In the genomic region with DNA sequence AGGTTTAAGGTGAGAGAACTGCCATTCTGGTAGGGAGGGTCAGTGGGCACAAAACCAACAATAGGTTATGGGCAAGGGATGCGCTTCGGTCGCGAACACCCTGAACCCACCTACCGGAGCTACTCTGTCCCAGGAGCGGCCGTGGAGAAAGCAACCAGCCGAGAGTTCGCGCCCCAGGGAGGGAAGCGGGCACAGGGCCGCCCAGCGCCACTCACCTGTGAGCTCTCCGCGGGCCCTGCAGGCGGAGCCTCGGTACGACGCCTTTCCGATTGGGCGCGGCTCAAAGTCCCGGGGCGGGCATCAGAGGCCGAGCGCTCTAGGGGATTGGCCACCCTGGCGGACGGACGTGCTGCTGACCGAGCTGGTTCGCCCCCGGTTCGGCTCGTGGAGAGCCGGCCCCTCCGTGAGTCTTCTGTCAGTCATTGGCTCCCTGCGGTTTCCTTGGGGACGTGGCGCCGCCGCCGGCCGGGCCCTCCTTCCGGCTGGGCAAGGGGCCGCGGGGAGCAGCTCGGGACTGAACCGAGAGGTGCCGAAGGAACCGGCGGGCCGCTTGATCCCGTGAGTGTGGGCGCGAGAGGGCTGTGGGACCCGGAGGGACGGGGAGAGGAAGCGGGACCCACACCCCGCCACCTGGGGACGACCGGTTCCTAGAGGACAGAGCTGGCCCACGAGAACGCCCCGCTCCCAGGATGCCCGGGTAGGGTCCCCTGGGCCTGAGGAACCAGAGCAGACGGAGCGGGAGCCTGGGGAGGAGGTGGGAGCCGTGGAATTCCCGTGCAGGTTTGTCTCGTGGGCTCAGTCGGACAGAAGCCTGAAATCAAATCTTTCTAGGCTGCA, we compare ENCODE assay signal across 8 cellular contexts. TPM values are rescaled to one million over a fixed set of nuclear protein-coding genes. Genes with fewer than 3 reads are reported as not detected.
DNase-seq lines count a peak whose midpoint lies in the region; ATAC-seq, FAIRE-seq and TF ChIP-seq lines count a peak whose summit lies in the region.

A gene with protein sequence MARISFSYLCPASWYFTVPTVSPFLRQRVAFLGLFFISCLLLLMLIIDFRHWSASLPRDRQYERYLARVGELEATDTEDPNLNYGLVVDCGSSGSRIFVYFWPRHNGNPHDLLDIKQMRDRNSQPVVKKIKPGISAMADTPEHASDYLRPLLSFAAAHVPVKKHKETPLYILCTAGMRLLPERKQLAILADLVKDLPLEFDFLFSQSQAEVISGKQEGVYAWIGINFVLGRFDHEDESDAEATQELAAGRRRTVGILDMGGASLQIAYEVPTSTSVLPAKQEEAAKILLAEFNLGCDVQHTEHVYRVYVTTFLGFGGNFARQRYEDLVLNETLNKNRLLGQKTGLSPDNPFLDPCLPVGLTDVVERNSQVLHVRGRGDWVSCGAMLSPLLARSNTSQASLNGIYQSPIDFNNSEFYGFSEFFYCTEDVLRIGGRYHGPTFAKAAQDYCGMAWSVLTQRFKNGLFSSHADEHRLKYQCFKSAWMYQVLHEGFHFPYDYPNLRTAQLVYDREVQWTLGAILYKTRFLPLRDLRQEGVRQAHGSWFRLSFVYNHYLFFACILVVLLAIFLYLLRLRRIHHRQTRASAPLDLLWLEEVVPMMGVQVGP (plus strand): TSS at position 479 of the 837 bp plus-strand sequence. CDS start 448 bp downstream, outside the sequence.

- H3K79me2 ChIP-seq in Loucy (ENCODE audit: insufficient read depth, low read length): no peaks in the 10 kb centered on the region

- H3K27me3 ChIP-seq in Loucy (ENCODE audit: insufficient read depth, low read length, poor library complexity, severe bottlenecking) (peaks cover 3% of the 10 kb centered on the region), RWPE2 (ENCODE audit: insufficient read depth, poor library complexity, severe bottlenecking) (no peaks in the 10 kb centered on the region)

- peak within 1 kb of the TSS; percentile 88 for H3K4me2 ChIP-seq in Loucy (ENCODE audit: low read depth, low read length, poor library complexity, severe bottlenecking)

- no peaks in the 10 kb centered on the region for H3K9me2 ChIP-seq in Loucy (replicated peaks; ENCODE audit: low read depth, low read length)

- H3K4me1 ChIP-seq in Loucy (ENCODE audit: insufficient read depth, low read length, poor library complexity, severe bottlenecking): peaks cover 23% of the 10 kb centered on the region
- H3K4me1 ChIP-seq in RWPE2 (ENCODE audit: insufficient read depth, poor library complexity, severe bottlenecking): peaks cover 68% of the 10 kb centered on the region

- H3K9me3 ChIP-seq in Loucy (ENCODE audit: insufficient read depth, low read depth, low read length) (no peaks in the 10 kb centered on the region), RWPE2 (ENCODE audit: severe bottlenecking) (no peaks in the 10 kb centered on the region)

- peak; percentile 90 for ATAC-seq in RWPE2 (ENCODE audit: low read depth)
- ATAC-seq in stimulated activated naive CD8-positive, alpha-beta T cell treated with anti-CD3 and anti-CD28 coated beads, Interleukin-15, Interleukin-2, amounts not matched to agents 100 U/mL and 50 U/mL, for 24 hours: peak; percentile 100

- H3F3A ChIP-seq in Loucy (ENCODE audit: low read depth): peaks cover 5% of the 10 kb centered on the region; the same call in 1 of the 2 replicates

- H3K4me3 ChIP-seq in Loucy (ENCODE audit: low read length, poor library complexity, severe bottlenecking) (peak within 1 kb of the TSS; percentile 85), RWPE2 (ENCODE audit: severe bottlenecking) (peak within 1 kb of the TSS; percentile 86), fibroblast of the aortic adventitia (ENCODE audit: low read depth, low read length) (peak within 1 kb of the TSS; percentile 84)

- H3K9ac ChIP-seq in Loucy (ENCODE audit: low read depth, low read length, poor library complexity, severe bottlenecking): peak within 1 kb of the TSS; percentile 75

- DNase-seq in ELR (ENCODE audit: low read depth): peak; percentile 98
- peak; percentile 93 for DNase-seq in H54 (ENCODE audit: insufficient read length, low spot score)
- DNase-seq in RWPE2 (ENCODE audit: low spot score): peak; percentile 98
- DNase-seq in activated effector memory CD4-positive, alpha-beta T cell treated with Interleukin-2 at 50 U/mL for 16 hours: peak; percentile 84
- peak; percentile 89 for DNase-seq in fibroblast of the aortic adventitia (ENCODE audit: low read depth)
- peak; percentile 93 for DNase-seq in stimulated activated naive CD8-positive, alpha-beta T cell treated with anti-CD3 and anti-CD28 coated beads, Interleukin-15, Interleukin-2, amounts not matched to agents 100 U/mL and 50 U/mL, for 24 hours

- peak; percentile 68 for TF ChIP-seq POLR2A in H54 (IDR thresholded peaks at IDR 0.05; ENCODE audit: low read depth, low read length)

- no peaks in the 10 kb centered on the region for H3K9me3 Mint-ChIP-seq in nephron

- peak within 1 kb of the TSS; percentile 94 for H3K27ac ChIP-seq in RWPE2 (ENCODE audit: poor library complexity, severe bottlenecking)

- H2AFZ ChIP-seq in Loucy (ENCODE audit: low read length): peak within 1 kb of the TSS; percentile 93

- H3K4me3 Mint-ChIP-seq in nephron: peak within 1 kb of the TSS; percentile 88 to 91 (median 90)

- H3K4me1 Mint-ChIP-seq in nephron: peaks cover 17% of the 10 kb centered on the region

- peak; percentile 45 for FAIRE-seq in H54 (lab: Jason Lieb, UNC)

- no peaks in the 10 kb centered on the region for H3K36me3 ChIP-seq in Loucy (ENCODE audit: insufficient read depth, low read length)
- peaks cover 36% of the 10 kb centered on the region for H3K36me3 ChIP-seq in RWPE2 (ENCODE audit: low read depth)

- TF ChIP-seq CTCF in Loucy (conservative IDR thresholded peaks at IDR 0.05; ENCODE audit: low read length) (no peak), RWPE2 (IDR thresholded peaks at IDR 0.05; ENCODE audit: poor library complexity, severe bottlenecking) (no peak), fibroblast of the aortic adventitia (IDR thresholded peaks at IDR 0.05; ENCODE audit: insufficient read depth, low read length) (peak; percentile 38), nephron (IDR thresholded peaks at IDR 0.05; ENCODE audit: unreplicated experiment in 3 of 3) (peak; percentile 27 to 44 (median 40))

- H4K20me1 ChIP-seq in Loucy (ENCODE audit: insufficient read depth, low read length, poor library complexity, severe bottlenecking): no peaks in the 10 kb centered on the region

- H3K36me3 Mint-ChIP-seq in nephron (ENCODE audit: low read depth): peaks cover 5% of the 10 kb centered on the region

- peaks cover 28% of the 10 kb centered on the region for H3K27me3 Mint-ChIP-seq in nephron (ENCODE audit: low read depth)

- H3K27ac Mint-ChIP-seq in nephron: peak within 1 kb of the TSS in 2 of 3 experiments; percentile 36 to 51

RNA-seq across cellular contexts. Expression of the gene that starts here (rescaled TPM):
- total RNA-seq in fibroblast of the aortic adventitia (ENCODE audit: low replicate concordance): 10.1 and 11.4 TPM in 2 replicates

Comparison
In these comparisons a context has a peak if more than half of its experiments do, and no peak if none do; other contexts are left out.
1. Peak in every context shown above with its lines: DNase-seq, ATAC-seq, H3K4me3 ChIP-seq and H3K27ac ChIP-seq.
2. CTCF ChIP-seq: peak in fibroblast of the aortic adventitia (single experiment) and nephron (3 of 3); none in Loucy (single experiment) and RWPE2 (single experiment).